In genomic region chr20:48319943-48320584, GRCh38 we compare ENCODE assay signal across 18 cellular contexts.
"Had no signal": no experiment of that assay in that cellular context is flagged by ENCODE, and none has a peak within 500 bp of the region (broad histone marks: within the 10 kb centered on the region; RNA-seq: fewer than 3 reads in every experiment).

No MANE protein-coding gene starts in this region.

- H3K4me3 Mint-ChIP-seq: activated naive CD8-positive, alpha-beta T cell treated with anti-CD3 and anti-CD28 coated beads, Interleukin-2, amount 50 U/mL, for 24 hours; natural killer cell treated with Interleukin-12 subunit alpha and Interleukin-12 subunit beta and Interleukin-15 and Interleukin-18, amount 100 ng/mL, for 72 hours; stimulated activated naive B cell treated with anti-CD40 and anti-IgM and Interleukin-4, amounts not matched to agents 10 μg/mL and 1 μg/mL and 100 μg/mL, for 72 hours had no signal

- H3K4me1 Mint-ChIP-seq: activated naive CD8-positive, alpha-beta T cell treated with anti-CD3 and anti-CD28 coated beads, Interleukin-2, amount 50 U/mL, for 24 hours had no signal

- H3K4me3 ChIP-seq: ascending aorta, cardiac muscle cell, dorsolateral prefrontal cortex, hepatocyte, left lung, tibial artery, vagina had no signal

- H3K9me3 ChIP-seq: ascending aorta, left lung, tibial artery, vagina had no signal

- H3K4me1 ChIP-seq: ascending aorta, left lung, tibial artery, vagina had no signal

- DNase-seq: activated CD4-positive, alpha-beta T cell treated with anti-CD3 and anti-CD28 coated beads, Interleukin-2, amount 50 U/mL, for 4 hours; activated CD4-positive, CD25-positive, alpha-beta regulatory T cell treated with anti-CD3 and anti-CD28 coated beads, Interleukin-2, amount 50 U/mL, for 72 hours; activated naive CD4-positive, alpha-beta T cell; activated naive CD8-positive, alpha-beta T cell treated with anti-CD3 and anti-CD28 coated beads, Interleukin-2, amount 50 U/mL, for 24 hours; activated T-cell treated with anti-CD3 and anti-CD28 coated beads for 4 hours; dorsolateral prefrontal cortex; left lung; mammary epithelial cell; occipital lobe; stimulated activated CD4-positive, alpha-beta T cell treated with anti-CD3 and anti-CD28 coated beads, Interleukin-15, amount 100 ng/mL, for 24 hours; stimulated activated CD4-positive, alpha-beta T cell treated with anti-CD3 and anti-CD28 coated beads, Interleukin-4, amount 100 ng/mL, for 1 hour; stimulated activated naive B cell treated with anti-CD40 and anti-IgM and Interleukin-4, amounts not matched to agents 10 μg/mL and 1 μg/mL and 100 μg/mL, for 72 hours; tibial artery had no signal

- H3K27ac Mint-ChIP-seq: activated naive CD8-positive, alpha-beta T cell treated with anti-CD3 and anti-CD28 coated beads, Interleukin-2, amount 50 U/mL, for 24 hours; natural killer cell treated with Interleukin-12 subunit alpha and Interleukin-12 subunit beta and Interleukin-15 and Interleukin-18, amount 100 ng/mL, for 72 hours; stimulated activated naive B cell treated with anti-CD40 and anti-IgM and Interleukin-4, amounts not matched to agents 10 μg/mL and 1 μg/mL and 100 μg/mL, for 72 hours had no signal

- H3K36me3 ChIP-seq: ascending aorta, cardiac muscle cell, left lung, tibial artery, vagina had no signal

- ATAC-seq: activated naive CD8-positive, alpha-beta T cell treated with anti-CD3 and anti-CD28 coated beads, Interleukin-2, amount 50 U/mL, for 24 hours; left lung; stimulated activated naive B cell treated with anti-CD40 and anti-IgM and Interleukin-4, amounts not matched to agents 10 μg/mL and 1 μg/mL and 100 μg/mL, for 72 hours had no signal

- H3K9me3 Mint-ChIP-seq: activated naive CD8-positive, alpha-beta T cell treated with anti-CD3 and anti-CD28 coated beads, Interleukin-2, amount 50 U/mL, for 24 hours; natural killer cell treated with Interleukin-12 subunit alpha and Interleukin-12 subunit beta and Interleukin-15 and Interleukin-18, amount 100 ng/mL, for 72 hours had no signal

- H3K27me3 ChIP-seq: ascending aorta, cardiac muscle cell, hepatocyte, left lung, vagina had no signal

- H3K36me3 Mint-ChIP-seq: natural killer cell treated with Interleukin-12 subunit alpha and Interleukin-12 subunit beta and Interleukin-15 and Interleukin-18, amount 100 ng/mL, for 72 hours had no signal
